In genomic region chr10:76282122-76283030, GRCh38 we compare ENCODE assay signal across 13 cellular contexts.
DNase-seq lines count a peak whose midpoint lies in the region; ATAC-seq and TF ChIP-seq lines count a peak whose summit lies in the region.
"Had no signal": no experiment of that assay in that cellular context is flagged by ENCODE, and none has a peak within 500 bp of the region (broad histone marks: within the 10 kb centered on the region; RNA-seq: fewer than 3 reads in every experiment).

No MANE protein-coding gene starts in this region.

- no peak for TF ChIP-seq CTCF in body of pancreas (IDR thresholded peaks at IDR 0.05)
- TF ChIP-seq CTCF in neural progenitor cell (IDR thresholded peaks at IDR 0.05): no peak

- no peak overlapping the region for H2AFZ ChIP-seq in neural progenitor cell (replicated peaks)

- intact Hi-C loops in body of pancreas (cut with DNase I): no loop called here

- 12 to 19% methylated on average over 12 of the region's 12 CpGs for whole genome bisulfite sequencing in body of pancreas, 2 donors

- H3K4me2 ChIP-seq in neural progenitor cell: no peak overlapping the region

- H3K4me1 ChIP-seq in body of pancreas: peaks cover 19% of the 10 kb centered on the region
- H3K4me1 ChIP-seq in neural progenitor cell: no peaks in the 10 kb centered on the region
- H3K4me1 ChIP-seq: SJSA1 had no signal

- H3K9ac ChIP-seq in neural progenitor cell: no peak overlapping the region

- no peak for TF ChIP-seq POLR2A in body of pancreas (IDR thresholded peaks at IDR 0.05)

- CTCF ChIA-PET in activated CD4-positive, alpha-beta memory T cell treated with anti-CD3 and anti-CD28 coated beads, Interleukin-2, amount 10 ng/mL, durations not matched to agents 7 days and 5 days (lab: Charles Lee): no interaction called here

- POLR2A ChIA-PET in activated CD4-positive, alpha-beta memory T cell treated with anti-CD3 and anti-CD28 coated beads, Interleukin-2, amount 10 ng/mL, durations not matched to agents 7 days and 5 days (lab: Charles Lee): no interaction called here

- peaks cover 20% of the 10 kb centered on the region for H3K9me3 Mint-ChIP-seq in neural progenitor cell
- H3K9me3 Mint-ChIP-seq in activated CD4-positive, alpha-beta memory T cell treated with anti-CD3 and anti-CD28 coated beads, Interleukin-2, amount 10 ng/mL, durations not matched to agents 7 days and 5 days: peaks cover 2% of the 10 kb centered on the region

- DNase-seq in DMS153 (lab: John Stamatoyannopoulos, UW) (peak; percentile 59), NCI-H146 treated with DMSO at 0.1 percent for 48 hours (lab: John Stamatoyannopoulos, UW; ENCODE audit: unreplicated experiment) (peak; percentile 74), body of pancreas (peak in 3 of 4 donors; percentile 14 to 30 (median 22)), neural progenitor cell (ENCODE audit: low spot score) (no peak), HK-2 (ENCODE audit: unreplicated experiment) (no peak)
- no peak for DNase-seq in activated CD4-positive, alpha-beta memory T cell treated with anti-CD3 and anti-CD28 coated beads, Interleukin-2, amount 10 ng/mL, durations not matched to agents 7 days and 5 days
- DNase-seq: NCI-H2029 treated with DMSO at 0.1 percent for 48 hours had no signal

- ATAC-seq in body of pancreas (peak; percentile 68), HG03565 (IDR thresholded peaks at IDR 0.05; ENCODE audit: unreplicated experiment) (no peak), GM21723 (IDR thresholded peaks at IDR 0.05; ENCODE audit: unreplicated experiment) (no peak)
- ATAC-seq: activated CD4-positive, CD25-positive, alpha-beta regulatory T cell treated with anti-CD3 and anti-CD28 coated beads, Interleukin-2, amount 50 U/mL, for 24 hours had no signal

- peaks cover 13% of the 10 kb centered on the region for H3K4me1 Mint-ChIP-seq in neural progenitor cell
- H3K4me1 Mint-ChIP-seq in activated CD4-positive, alpha-beta memory T cell treated with anti-CD3 and anti-CD28 coated beads, Interleukin-2, amount 10 ng/mL, durations not matched to agents 7 days and 5 days: no peaks in the 10 kb centered on the region

- peaks cover 10% of the 10 kb centered on the region for H3K36me3 Mint-ChIP-seq in neural progenitor cell
- H3K36me3 Mint-ChIP-seq in activated CD4-positive, alpha-beta memory T cell treated with anti-CD3 and anti-CD28 coated beads, Interleukin-2, amount 10 ng/mL, durations not matched to agents 7 days and 5 days (ENCODE audit: low read depth): no peaks in the 10 kb centered on the region

- H3K79me2 ChIP-seq in neural progenitor cell (ENCODE audit: low read depth): no peaks in the 10 kb centered on the region

- H3K9me3 ChIP-seq in body of pancreas: no peaks in the 10 kb centered on the region
- H3K9me3 ChIP-seq in neural progenitor cell (ENCODE audit: low read depth): no peaks in the 10 kb centered on the region
- H3K9me3 ChIP-seq: neutrophil, SJSA1 had no signal

- no peaks in the 10 kb centered on the region for H3F3A ChIP-seq in neural progenitor cell (ENCODE audit: low read depth)

- H3K27ac ChIP-seq in body of pancreas: peak overlapping the region in 3 of 4 donors; percentile 15 to 57 (median 43)
- no peak overlapping the region for H3K27ac ChIP-seq in neural progenitor cell
- H3K27ac ChIP-seq: cardiac muscle cell, neutrophil, SJSA1 had no signal

- no peak overlapping the region for H3K4me3 Mint-ChIP-seq in neural progenitor cell
- no peak overlapping the region for H3K4me3 Mint-ChIP-seq in activated CD4-positive, alpha-beta memory T cell treated with anti-CD3 and anti-CD28 coated beads, Interleukin-2, amount 10 ng/mL, durations not matched to agents 7 days and 5 days

- H3K27ac Mint-ChIP-seq in neural progenitor cell: peak overlapping the region; percentile 60
- no peak overlapping the region for H3K27ac Mint-ChIP-seq in activated CD4-positive, alpha-beta memory T cell treated with anti-CD3 and anti-CD28 coated beads, Interleukin-2, amount 10 ng/mL, durations not matched to agents 7 days and 5 days

- no peaks in the 10 kb centered on the region for H4K20me1 ChIP-seq in neural progenitor cell (ENCODE audit: low read depth)

- no peaks in the 10 kb centered on the region for H3K36me3 ChIP-seq in body of pancreas (replicated peaks in 1 of 2; ENCODE audit: insufficient read depth in 1 of 2, low read depth in 2 of 2)
- H3K36me3 ChIP-seq in neural progenitor cell: no peaks in the 10 kb centered on the region
- H3K36me3 ChIP-seq: cardiac muscle cell, neutrophil, SJSA1 had no signal

- peaks cover 5% of the 10 kb centered on the region for H3K27me3 Mint-ChIP-seq in neural progenitor cell (ENCODE audit: insufficient read depth, low read depth)
- H3K27me3 Mint-ChIP-seq in activated CD4-positive, alpha-beta memory T cell treated with anti-CD3 and anti-CD28 coated beads, Interleukin-2, amount 10 ng/mL, durations not matched to agents 7 days and 5 days: no peaks in the 10 kb centered on the region

- H3K27me3 ChIP-seq in body of pancreas (no peaks in the 10 kb centered on the region), neural progenitor cell (no peaks in the 10 kb centered on the region)
- H3K27me3 ChIP-seq: cardiac muscle cell, SJSA1 had no signal

- H3K4me3 ChIP-seq in body of pancreas (no peak overlapping the region), neural progenitor cell (no peak overlapping the region)
- H3K4me3 ChIP-seq: cardiac muscle cell, SJSA1 had no signal

Comparison
In these comparisons a context has a peak if more than half of its experiments do, and no peak if none do; other contexts are left out.
1. DNase-seq: peak in DMS153 (single experiment), NCI-H146 treated with DMSO at 0.1 percent for 48 hours (single experiment) and body of pancreas (3 of 4); none in neural progenitor cell (single experiment), HK-2 (single experiment) and activated CD4-positive, alpha-beta memory T cell treated with anti-CD3 and anti-CD28 coated beads, Interleukin-2, amount 10 ng/mL, durations not matched to agents 7 days and 5 days (single experiment).